16 cellular contexts compared by ENCODE assay signal in the genomic region with DNA sequence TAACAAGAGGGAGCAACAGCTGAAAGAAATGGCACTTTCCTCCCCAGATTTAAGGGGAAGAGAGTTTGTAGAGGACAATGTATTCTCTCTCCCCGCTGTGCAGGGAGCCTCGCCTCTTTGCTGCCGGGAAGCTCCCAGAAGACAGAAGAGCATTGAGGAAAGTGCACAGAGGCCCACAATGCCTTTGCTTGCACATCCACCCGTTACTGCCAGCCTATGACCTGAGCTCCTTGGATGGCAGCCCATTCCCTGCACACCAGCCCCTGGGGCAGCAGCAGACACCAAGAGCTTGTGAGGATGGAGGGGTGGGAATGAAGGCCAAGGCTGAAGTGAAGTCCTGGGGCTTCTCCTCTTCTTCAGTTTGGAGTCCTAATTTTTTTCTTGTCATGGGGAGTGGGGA.
A peak's percentile ranks its signal among the peaks of the same experiment; 100 is the strongest.
DNase-seq lines count a peak whose midpoint lies in the region; ATAC-seq and TF ChIP-seq lines count a peak whose summit lies in the region.
"Had no signal": no experiment of that assay in that cellular context is flagged by ENCODE, and none has a peak within 500 bp of the region (broad histone marks: within the 10 kb centered on the region; RNA-seq: fewer than 3 reads in every experiment).

No MANE protein-coding gene starts in this region.

- no peaks in the 10 kb centered on the region for H3K4me1 Mint-ChIP-seq in MCF 10A (ENCODE audit: insufficient read depth, unreplicated experiment)

- H3K4me3 Mint-ChIP-seq in MCF 10A (ENCODE audit: unreplicated experiment): no peak overlapping the region

- H3K9me3 ChIP-seq in left lung: no peaks in the 10 kb centered on the region
- H3K9me3 ChIP-seq: BLaER1 had no signal

- BruUV-seq in MCF 10A (replicated peaks; lab: Mats Ljungman, UMichigan): no TSS peak

- no peak overlapping the region for H3K27ac ChIP-seq in left lung
- H3K27ac ChIP-seq: BLaER1, KMS-11 had no signal

- H3K27me3 Mint-ChIP-seq in MCF 10A (ENCODE audit: insufficient read depth, unreplicated experiment): no peaks in the 10 kb centered on the region

- ATAC-seq in HG02938 (IDR thresholded peaks at IDR 0.05; ENCODE audit: unreplicated experiment) (no peak), left lung (no peak)
- ATAC-seq: HepG2 had no signal

- CTCF ChIA-PET in MCF 10A (lab: Yijun Ruan, JAX): interaction anchor here (0.6 to 2.7 kb wide), 2 partner anchors 10 to 326 kb away, joined by 3 to 13 read pairs; no protein-coding TSS in a partner anchor

- intact Hi-C loops in MCF 10A (cut with micrococcal nuclease): no loop called here
- intact Hi-C loops in left lung (cut with DNase I): no loop called here

- H3K36me3 Mint-ChIP-seq in MCF 10A (ENCODE audit: insufficient read depth, unreplicated experiment): no peaks in the 10 kb centered on the region

- H3K27me3 ChIP-seq in left lung: no peaks in the 10 kb centered on the region
- H3K27me3 ChIP-seq: BLaER1, MG63 had no signal

- no peak overlapping the region for H3K27ac Mint-ChIP-seq in MCF 10A (ENCODE audit: low read depth, unreplicated experiment)

- no peak overlapping the region for H3K4me3 ChIP-seq in left lung
- H3K4me3 ChIP-seq: BLaER1, MG63 had no signal

- POLR2A ChIA-PET in MCF 10A (lab: Yijun Ruan, JAX): interaction anchor here (0.7 to 1.1 kb wide), 3 partner anchors 9 to 167 kb away, joined by 3 to 6 read pairs (median 4); no protein-coding TSS in a partner anchor

- H3K36me3 ChIP-seq in left lung: no peaks in the 10 kb centered on the region
- H3K36me3 ChIP-seq: BLaER1, MG63 had no signal

- TF ChIP-seq CTCF in MCF 10A (IDR thresholded peaks at IDR 0.05; ENCODE audit: unreplicated experiment) (no peak), left lung (IDR thresholded peaks at IDR 0.05) (no peak)

- no peaks in the 10 kb centered on the region for H3K4me1 ChIP-seq in left lung
- H3K4me1 ChIP-seq: BLaER1 had no signal

- no peaks in the 10 kb centered on the region for H3K9me3 Mint-ChIP-seq in MCF 10A (ENCODE audit: unreplicated experiment)

- DNase-seq in MCF 10A (ENCODE audit: unreplicated experiment): peak; percentile 20
- DNase-seq in hypothalamus (lab: John Stamatoyannopoulos, UW): peak in 41 of 51 donors; percentile 22 to 91 (median 69)
- DNase-seq in nucleus accumbens (lab: John Stamatoyannopoulos, UW): peak in 52 of 56 donors; percentile 31 to 91 (median 76)
- no peak for DNase-seq in NOMO-1 treated with dmso at 0.1 percent for 144 hours (lab: John Stamatoyannopoulos, UW; ENCODE audit: unreplicated experiment)
- no peak for DNase-seq in left lung
- no peak for DNase-seq in GF-D8 (lab: John Stamatoyannopoulos, UW)
- DNase-seq: DMS 273 treated with DMSO at 0.1 percent for 48 hours, GOT3, MG63, NCI-H1092 treated with DMSO at 0.1 percent for 48 hours, NCI-H187, NCI-H2171 had no signal

Comparison
In these comparisons a context has a peak if more than half of its experiments do, and no peak if none do; other contexts are left out.
1. DNase-seq: peak in MCF 10A (single experiment), hypothalamus (41 of 51) and nucleus accumbens (52 of 56); none in NOMO-1 treated with dmso at 0.1 percent for 144 hours (single experiment), left lung (0 of 2) and GF-D8 (single experiment).